3 cellular contexts compared by ENCODE assay signal in genomic region chr1:1355376-1355775, GRCh38.
A peak's percentile ranks its signal among the peaks of the same experiment; 100 is the strongest.
TF ChIP-seq lines count a peak whose summit lies in the region.

No MANE protein-coding gene starts in this region.

TF ChIP-seq in A549, 52 proteins besides CTCF, POLR2A, EP300 and RAD21:
- TF ChIP-seq HMGXB4 (CRISPR knock-in tag; IDR thresholded peaks at IDR 0.05; ENCODE audit: borderline replicate concordance) (no peak), PBX3 (IDR thresholded peaks at IDR 0.05) (0 out of 2 replicates have a peak, but pooled peaks have one; percentile 18), POLR2AphosphoS2 (conservative IDR thresholded peaks at IDR 0.05; ENCODE audit: low read length) (no peak), E2F6 (IDR thresholded peaks at IDR 0.05; ENCODE audit: borderline replicate concordance, low read depth) (peak; percentile 77; the same call in 1 of the 2 replicates), ZNF302 (CRISPR knock-in tag; IDR thresholded peaks at IDR 0.05) (no peak)
- TF ChIP-seq, protein P1, sequence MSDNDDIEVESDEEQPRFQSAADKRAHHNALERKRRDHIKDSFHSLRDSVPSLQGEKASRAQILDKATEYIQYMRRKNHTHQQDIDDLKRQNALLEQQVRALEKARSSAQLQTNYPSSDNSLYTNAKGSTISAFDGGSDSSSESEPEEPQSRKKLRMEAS (IDR thresholded peaks at IDR 0.05), result peak; percentile 59; the same call in 1 of the 2 replicates

TF ChIP-seq in HCT116, 20 proteins besides CTCF, POLR2A, EP300 and RAD21:
- TF ChIP-seq ATF3 (IDR thresholded peaks at IDR 0.05), result no peak
- TF ChIP-seq YY1 (IDR thresholded peaks at IDR 0.05; ENCODE audit: extremely low read depth, insufficient replicate concordance, low read depth, low read length), result no peak
- TF ChIP-seq SIN3A (IDR thresholded peaks at IDR 0.05; ENCODE audit: low read depth), result no peak
- TF ChIP-seq, protein P1 (IDR thresholded peaks at IDR 0.05), result no peak
- TF ChIP-seq SRF (IDR thresholded peaks at IDR 0.05; ENCODE audit: low read depth), result no peak
- no peak for TF ChIP-seq ZBTB33 (IDR thresholded peaks at IDR 0.05; ENCODE audit: extremely low read depth, insufficient replicate concordance, low read length)
- no peak for TF ChIP-seq SP1 (IDR thresholded peaks at IDR 0.05; ENCODE audit: low read depth)
- no peak for TF ChIP-seq EZH2phosphoT487 (IDR thresholded peaks at IDR 0.05; ENCODE audit: borderline replicate concordance)
- TF ChIP-seq POLR2AphosphoS5 (IDR thresholded peaks at IDR 0.05; ENCODE audit: low read depth, low read length), result no peak
- no peak for TF ChIP-seq JUND (IDR thresholded peaks at IDR 0.05)
- no peak for TF ChIP-seq REST (IDR thresholded peaks at IDR 0.05; ENCODE audit: low read depth)
- TF ChIP-seq TCF7L2 (IDR thresholded peaks at IDR 0.05; ENCODE audit: borderline replicate concordance, extremely low read depth, insufficient read depth, insufficient read length), result no peak
- no peak for TF ChIP-seq EZH2 (IDR thresholded peaks at IDR 0.05)
- TF ChIP-seq EGR1 (IDR thresholded peaks at IDR 0.05; ENCODE audit: low read depth), result no peak
- no peak for TF ChIP-seq ZNF274 (IDR thresholded peaks at IDR 0.05; ENCODE audit: low read depth, low read length)

TF ChIP-seq in GM12878, 131 proteins besides CTCF, POLR2A, EP300 and RAD21:
- no peak for TF ChIP-seq FOXM1 (IDR thresholded peaks at IDR 0.05; ENCODE audit: low read depth, low read length)
- TF ChIP-seq ASH2L (IDR thresholded peaks at IDR 0.05; ENCODE audit: borderline replicate concordance, low read depth), result no peak
- TF ChIP-seq BRCA1 (IDR thresholded peaks at IDR 0.05; ENCODE audit: low read depth, low read length), result no peak
- no peak for TF ChIP-seq ZNF217 (IDR thresholded peaks at IDR 0.05)
- TF ChIP-seq SUZ12 (IDR thresholded peaks at IDR 0.05; ENCODE audit: unreplicated experiment), result peak; percentile 54
- TF ChIP-seq CREM (IDR thresholded peaks at IDR 0.05; ENCODE audit: low read depth), result no peak
